ENCODE assay signal across 13 cellular contexts in the genomic region with DNA sequence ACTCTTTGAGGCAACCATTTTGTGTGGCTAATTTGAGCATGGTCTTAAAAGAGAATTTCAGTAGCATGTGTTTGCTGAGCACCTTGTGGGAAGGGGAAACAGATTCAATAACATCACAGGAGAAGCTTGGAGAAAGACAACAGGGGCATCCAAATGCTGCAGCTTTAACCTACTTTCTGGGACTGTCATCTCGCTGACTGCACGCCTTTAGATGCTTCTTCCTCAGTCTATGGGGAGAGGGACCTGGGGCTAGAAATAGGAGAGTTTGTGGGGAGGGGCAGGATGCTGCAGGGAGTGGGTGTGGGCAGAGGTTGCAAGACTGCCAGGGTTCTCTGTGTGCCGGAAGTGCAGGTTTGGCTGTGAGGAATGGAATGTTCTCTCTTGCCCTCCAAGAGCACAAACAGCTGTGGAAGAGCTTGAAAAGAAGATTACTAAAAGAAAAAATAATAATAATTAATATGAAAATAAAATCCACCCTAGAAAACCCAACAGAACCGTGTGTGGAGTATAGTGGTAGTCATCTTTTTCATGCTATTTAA.
DNase-seq lines count a peak whose midpoint lies in the region; ATAC-seq and TF ChIP-seq lines count a peak whose summit lies in the region.
"Had no signal": no experiment of that assay in that cellular context is flagged by ENCODE, and none has a peak within 500 bp of the region (broad histone marks: within the 10 kb centered on the region; RNA-seq: fewer than 3 reads in every experiment).

No MANE protein-coding gene starts in this region.

- no peaks in the 10 kb centered on the region for H3K36me3 ChIP-seq in HEK293 (ENCODE audit: control insufficient read depth in 2 of 2, insufficient read depth in 1 of 2, low read length in 2 of 2)
- H3K36me3 ChIP-seq in skeletal muscle satellite cell (ENCODE audit: insufficient read depth, low read length) = peaks cover 3% of the 10 kb centered on the region
- no peaks in the 10 kb centered on the region for H3K36me3 ChIP-seq in BE2C

- DNase-seq in cardiac fibroblast (ENCODE audit: low read depth in 2 of 2) = peak; percentile 74 to 88
- peak; percentile 15 for DNase-seq in kidney tubule cell (ENCODE audit: low spot score)
- DNase-seq in NCI-H82 (lab: John Stamatoyannopoulos, UW) = no peak
- DNase-seq in BE2C = no peak
- DNase-seq: activated gamma-delta T cell, foreskin melanocyte, H9, NCI-H510A, T-helper 2 cell had no signal

- POLR2A ChIA-PET in HEK293 (lab: Yijun Ruan, JAX) = interaction anchor here (1.0 kb wide), 1 partner anchor 31 kb away, joined by 3 read pairs; no protein-coding TSS in a partner anchor

- CTCF ChIA-PET in HEK293 (lab: Yijun Ruan, JAX) = interaction anchor here (1.1 to 1.4 kb wide), 2 partner anchors 14 to 420 kb away, joined by 4 to 5 read pairs; no protein-coding TSS in a partner anchor

- H3K27ac ChIP-seq in HEK293 (ENCODE audit: extremely low read depth, low read depth, low read length) = no peak overlapping the region

- H3K4me3 ChIP-seq in HEK293 (ENCODE audit: low read depth, low read length) (no peak overlapping the region), cardiac fibroblast (replicated peaks in 1 of 2; ENCODE audit: low read depth in 2 of 2, low read length in 2 of 2) (no peak overlapping the region), skeletal muscle satellite cell (ENCODE audit: low read length) (peak overlapping the region; percentile 27), BE2C (ENCODE audit: low read depth, low read length) (no peak overlapping the region)

- H3K27me3 ChIP-seq in skeletal muscle satellite cell (ENCODE audit: control insufficient read depth, insufficient read depth, low read length) (no peaks in the 10 kb centered on the region), BE2C (no peaks in the 10 kb centered on the region)

- TF ChIP-seq CTCF in HEK293 (tag by site-specific recombination; IDR thresholded peaks at IDR 0.05) (no peak), cardiac fibroblast (IDR thresholded peaks at IDR 0.05; ENCODE audit: low read depth, low read length) (no peak), BE2C (IDR thresholded peaks at IDR 0.05; ENCODE audit: low read depth, low read length) (no peak)

- ATAC-seq in HG03039 (IDR thresholded peaks at IDR 0.05; ENCODE audit: unreplicated experiment) (no peak), HG03108 (IDR thresholded peaks at IDR 0.05; ENCODE audit: unreplicated experiment) (no peak)

- peak overlapping the region; percentile 70 for H3K4me2 ChIP-seq in skeletal muscle satellite cell (ENCODE audit: low read length)

- peak overlapping the region; percentile 78 for H3K9ac ChIP-seq in skeletal muscle satellite cell (ENCODE audit: low read depth, low read length)

- H3K4me1 ChIP-seq in HEK293 (ENCODE audit: control insufficient read depth, insufficient read depth, low read length) (peaks cover 26% of the 10 kb centered on the region), skeletal muscle satellite cell (ENCODE audit: control insufficient read depth, insufficient read depth, low read length) (peaks cover 91% of the 10 kb centered on the region), BE2C (peaks cover 48% of the 10 kb centered on the region)

- H3K9me3 ChIP-seq in HEK293 (ENCODE audit: control insufficient read depth, insufficient read depth, low read depth, low read length) (no peaks in the 10 kb centered on the region), skeletal muscle satellite cell (replicated peaks; ENCODE audit: low read length) (no peaks in the 10 kb centered on the region), BE2C (no peaks in the 10 kb centered on the region)

TF ChIP-seq in HEK293, 187 proteins besides CTCF, POLR2A, EP300 and RAD21:
- TF ChIP-seq ZNF114 (tag by site-specific recombination; IDR thresholded peaks at IDR 0.05) (no peak), ZNF830 (tag by site-specific recombination; IDR thresholded peaks at IDR 0.05; ENCODE audit: low read depth) (no peak), ZNF626 (tag by site-specific recombination; IDR thresholded peaks at IDR 0.05) (no peak), ZBTB1 (tag by site-specific recombination; IDR thresholded peaks at IDR 0.05) (no peak), ZNF248 (tag by site-specific recombination; IDR thresholded peaks at IDR 0.05) (no peak), SCRT1 (tag by site-specific recombination; IDR thresholded peaks at IDR 0.05; ENCODE audit: borderline replicate concordance) (no peak), ZSCAN16 (tag by site-specific recombination; IDR thresholded peaks at IDR 0.05) (peak; percentile 83), ZNF423 (tag by site-specific recombination; IDR thresholded peaks at IDR 0.05) (no peak), ZNF514 (tag by site-specific recombination; IDR thresholded peaks at IDR 0.05) (no peak), ZFHX2 (tag by site-specific recombination; conservative IDR thresholded peaks at IDR 0.05) (peak; percentile 45; the same call in 1 of the 2 replicates), ZNF157 (tag by site-specific recombination; IDR thresholded peaks at IDR 0.05) (no peak), ZBTB44 (tag by site-specific recombination; IDR thresholded peaks at IDR 0.05) (0 out of 2 replicates have a peak, but pooled peaks have one; percentile 40), ZNF449 (tag by site-specific recombination; IDR thresholded peaks at IDR 0.05) (no peak), ZNF391 (tag by site-specific recombination; IDR thresholded peaks at IDR 0.05; ENCODE audit: borderline replicate concordance, low read depth) (no peak)
- TF ChIP-seq, protein P1, sequence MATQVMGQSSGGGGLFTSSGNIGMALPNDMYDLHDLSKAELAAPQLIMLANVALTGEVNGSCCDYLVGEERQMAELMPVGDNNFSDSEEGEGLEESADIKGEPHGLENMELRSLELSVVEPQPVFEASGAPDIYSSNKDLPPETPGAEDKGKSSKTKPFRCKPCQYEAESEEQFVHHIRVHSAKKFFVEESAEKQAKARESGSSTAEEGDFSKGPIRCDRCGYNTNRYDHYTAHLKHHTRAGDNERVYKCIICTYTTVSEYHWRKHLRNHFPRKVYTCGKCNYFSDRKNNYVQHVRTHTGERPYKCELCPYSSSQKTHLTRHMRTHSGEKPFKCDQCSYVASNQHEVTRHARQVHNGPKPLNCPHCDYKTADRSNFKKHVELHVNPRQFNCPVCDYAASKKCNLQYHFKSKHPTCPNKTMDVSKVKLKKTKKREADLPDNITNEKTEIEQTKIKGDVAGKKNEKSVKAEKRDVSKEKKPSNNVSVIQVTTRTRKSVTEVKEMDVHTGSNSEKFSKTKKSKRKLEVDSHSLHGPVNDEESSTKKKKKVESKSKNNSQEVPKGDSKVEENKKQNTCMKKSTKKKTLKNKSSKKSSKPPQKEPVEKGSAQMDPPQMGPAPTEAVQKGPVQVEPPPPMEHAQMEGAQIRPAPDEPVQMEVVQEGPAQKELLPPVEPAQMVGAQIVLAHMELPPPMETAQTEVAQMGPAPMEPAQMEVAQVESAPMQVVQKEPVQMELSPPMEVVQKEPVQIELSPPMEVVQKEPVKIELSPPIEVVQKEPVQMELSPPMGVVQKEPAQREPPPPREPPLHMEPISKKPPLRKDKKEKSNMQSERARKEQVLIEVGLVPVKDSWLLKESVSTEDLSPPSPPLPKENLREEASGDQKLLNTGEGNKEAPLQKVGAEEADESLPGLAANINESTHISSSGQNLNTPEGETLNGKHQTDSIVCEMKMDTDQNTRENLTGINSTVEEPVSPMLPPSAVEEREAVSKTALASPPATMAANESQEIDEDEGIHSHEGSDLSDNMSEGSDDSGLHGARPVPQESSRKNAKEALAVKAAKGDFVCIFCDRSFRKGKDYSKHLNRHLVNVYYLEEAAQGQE (tag by site-specific recombination; IDR thresholded peaks at IDR 0.05) = no peak

Comparison
In these comparisons a context has a peak if more than half of its experiments do, and no peak if none do; other contexts are left out.
1. DNase-seq: peak in cardiac fibroblast (2 of 2) and kidney tubule cell (single experiment); none in NCI-H82 (single experiment) and BE2C (single experiment).